Comparison of ENCODE assay signal across 9 cellular contexts in genomic region chr2:102179061-102179460, GRCh38. TPM values are rescaled to one million over a fixed set of nuclear protein-coding genes. Genes with fewer than 3 reads are reported as not detected.
"Had no signal": no experiment of that assay in that cellular context is flagged by ENCODE, and none has a peak within 500 bp of the region (broad histone marks: within the 10 kb centered on the region; RNA-seq: fewer than 3 reads in every experiment).

No MANE protein-coding gene starts in this region.

- FAIRE-seq: H1, H54, K562 had no signal

- H3K4me1 Mint-ChIP-seq: H9 had no signal

- ATAC-seq: K562 had no signal

- H3K9me3 Mint-ChIP-seq: GM23338, H9 had no signal

- H2AFZ ChIP-seq: GM23338 had no signal

- H3K4me2 ChIP-seq: GM23338 had no signal

- H3K27ac ChIP-seq: HL-60 had no signal

- H3K4me3 Mint-ChIP-seq: GM23338, H9 had no signal

- H3K4me3 ChIP-seq: GM23338, K562 had no signal

- H3K27ac Mint-ChIP-seq: GM23338, H9 had no signal

- DNase-seq: H9, HCEC 1CT, IMR-90 had no signal

RNA-seq across cellular contexts. Expression of gene IL1RL2, which starts 7.8 kb away (rescaled TPM):
- total RNA-seq: GM23338, H1, H9, HT1080, K562 had no signal
- polyA plus RNA-seq: GM23338, H1, K562 had no signal

RNA-seq across cellular contexts. Expression of gene IL1R1, which starts 36.5 kb away (rescaled TPM):
- polyA plus RNA-seq: GM23338 had no signal
